ENCODE assay signal across 8 cellular contexts in genomic region chr10:122374859-122375721, GRCh38. TPM values are rescaled to one million over a fixed set of nuclear protein-coding genes. Genes with fewer than 3 reads are reported as not detected.
DNase-seq lines count a peak whose midpoint lies in the region; ATAC-seq and TF ChIP-seq lines count a peak whose summit lies in the region.

No MANE protein-coding gene starts in this region.

- H3K9me3 ChIP-seq in heart right ventricle, result no peaks in the 10 kb centered on the region
- no peaks in the 10 kb centered on the region for H3K9me3 ChIP-seq in upper lobe of left lung

- WGBS in adipose tissue, 3 donors, result 0% methylated on average over 72 to 93 of the region's 93 CpGs
- WGBS in heart right ventricle, 2 donors, result 0 to 1% methylated on average over 86 to 92 of the region's 93 CpGs
- WGBS in upper lobe of left lung, 2 donors, result 0 to 1% methylated on average over 7 to 27 of the region's 93 CpGs

- TF ChIP-seq CTCF in heart right ventricle (IDR thresholded peaks at IDR 0.05) (no peak), upper lobe of left lung (IDR thresholded peaks at IDR 0.05) (no peak)

- H3K27ac ChIP-seq in adipose tissue (ENCODE audit: low read depth, low read length), result peak overlapping the region; percentile 68
- peak overlapping the region; percentile 95 to 99 (median 98) for H3K27ac ChIP-seq in heart right ventricle
- peak overlapping the region; percentile 93 to 99 (median 96) for H3K27ac ChIP-seq in upper lobe of left lung

- ATAC-seq in GM19463 (IDR thresholded peaks at IDR 0.05; ENCODE audit: unreplicated experiment) (peak; percentile 62), HG03565 (IDR thresholded peaks at IDR 0.05; ENCODE audit: unreplicated experiment) (peak; percentile 33), SK-N-SH treated with all-trans-retinoic acid at 6 μM for 48 hours (peak; percentile 53), heart right ventricle (peak; percentile 14 to 60 (median 40)), upper lobe of left lung (ENCODE audit: low FRiP score in 2 of 2) (peak; percentile 56 to 76)

- H3K36me3 ChIP-seq in heart right ventricle, result peaks cover 0 to 6% (median 0%) of the 10 kb centered on the region in 9 donors
- H3K36me3 ChIP-seq in upper lobe of left lung, result no peaks in the 10 kb centered on the region

- intact Hi-C loops in heart right ventricle (cut with DNase I) (loop anchor here in 1 of 10 donors (5.0 kb wide), 1 partner anchor 47 kb away; no protein-coding TSS in a partner anchor), posterior vena cava (cut with DNase I) (loop anchor here in 1 of 2 donors (10.0 kb wide), 1 partner anchor 390 kb away; the partner anchor contains the start of gene TACC2)

- DNase-seq in COR-L47 (lab: John Stamatoyannopoulos, UW), result peak; percentile 29
- DNase-seq in heart right ventricle, result peak; percentile 50 to 59
- peak; percentile 85 for DNase-seq in posterior vena cava (ENCODE audit: low spot score)
- DNase-seq in upper lobe of left lung, result peak; percentile 60 to 94

- H3K27me3 ChIP-seq in heart right ventricle (peaks cover 0 to 13% (median 0%) of the 10 kb centered on the region in 7 donors), upper lobe of left lung (no peaks in the 10 kb centered on the region)

- H3K4me1 ChIP-seq in heart right ventricle, result peaks cover 0 to 73% (median 54%) of the 10 kb centered on the region in 9 donors
- H3K4me1 ChIP-seq in upper lobe of left lung, result peaks cover 11 to 37% (median 30%) of the 10 kb centered on the region in 4 donors

- peak in 2 of 4 donors; percentile 33 to 45 for TF ChIP-seq POLR2A in upper lobe of left lung (IDR thresholded peaks at IDR 0.05)

- no peak for TF ChIP-seq EP300 in upper lobe of left lung (IDR thresholded peaks at IDR 0.05)

- peak overlapping the region; percentile 52 to 95 (median 82) for H3K4me3 ChIP-seq in heart right ventricle
- peak overlapping the region; percentile 75 to 94 (median 90) for H3K4me3 ChIP-seq in upper lobe of left lung

TF ChIP-seq in SK-N-SH treated with all-trans-retinoic acid at 6 μM for 48 hours, 23 proteins besides CTCF, POLR2A, EP300 and RAD21:
- no peak for TF ChIP-seq ZC3H10 (CRISPR knock-in tag; IDR thresholded peaks at IDR 0.05)
- no peak for TF ChIP-seq CREB5 (CRISPR knock-in tag; IDR thresholded peaks at IDR 0.05; ENCODE audit: low read depth)
- no peak for TF ChIP-seq ZNF8 (CRISPR knock-in tag; IDR thresholded peaks at IDR 0.05)
- no peak for TF ChIP-seq GLIS3 (CRISPR knock-in tag; IDR thresholded peaks at IDR 0.05)
- no peak for TF ChIP-seq PATZ1 (CRISPR knock-in tag; IDR thresholded peaks at IDR 0.05; ENCODE audit: borderline replicate concordance)
- no peak for TF ChIP-seq ZFP3 (CRISPR knock-in tag; IDR thresholded peaks at IDR 0.05)
- no peak for TF ChIP-seq RARB (CRISPR knock-in tag; IDR thresholded peaks at IDR 0.05)
- no peak for TF ChIP-seq ZNF70 (CRISPR knock-in tag; IDR thresholded peaks at IDR 0.05)
- no peak for TF ChIP-seq OSR1 (CRISPR knock-in tag; IDR thresholded peaks at IDR 0.05)
- TF ChIP-seq ESRRG (CRISPR knock-in tag; IDR thresholded peaks at IDR 0.05), result no peak
- no peak for TF ChIP-seq TSHZ2 (CRISPR knock-in tag; IDR thresholded peaks at IDR 0.05)
- no peak for TF ChIP-seq BACH2 (CRISPR knock-in tag; IDR thresholded peaks at IDR 0.05; ENCODE audit: borderline replicate concordance)
- TF ChIP-seq ZFP30 (CRISPR knock-in tag; IDR thresholded peaks at IDR 0.05), result no peak
- TF ChIP-seq ISL1 (CRISPR knock-in tag; IDR thresholded peaks at IDR 0.05), result no peak
- TF ChIP-seq PPARA (CRISPR knock-in tag; IDR thresholded peaks at IDR 0.05; ENCODE audit: borderline replicate concordance), result no peak
- no peak for TF ChIP-seq POU6F1 (CRISPR knock-in tag; IDR thresholded peaks at IDR 0.05; ENCODE audit: borderline replicate concordance, low read depth)
- TF ChIP-seq ZNF565 (CRISPR knock-in tag; conservative IDR thresholded peaks at IDR 0.05; ENCODE audit: low read depth), result no peak
- no peak for TF ChIP-seq TCF4 (CRISPR knock-in tag; IDR thresholded peaks at IDR 0.05; ENCODE audit: borderline replicate concordance)

RNA-seq across cellular contexts. Expression of gene PLEKHA1, which starts 0.6 kb away (rescaled TPM):
- polyA plus RNA-seq in adipose tissue (10 to 100 TPM; 12.1 to 15.0 (median 13.8) TPM), heart right ventricle (10 to 100 TPM; 16.7 to 28.5 TPM)
- total RNA-seq in heart right ventricle (10 to 100 TPM; 42.2 to 72.9 (median 50.2) TPM), posterior vena cava (10 to 100 TPM; 29.3 to 42.3 TPM), upper lobe of left lung (10 to 100 TPM; 29.5 to 78.4 (median 43.7) TPM)

Comparison
In these comparisons a context has a peak if more than half of its experiments do, and no peak if none do; other contexts are left out.
1. Peak in every context shown above with its lines: DNase-seq, ATAC-seq, H3K4me3 ChIP-seq and H3K27ac ChIP-seq.
2. DNase-seq: peak in every context shown above with its lines; median percentile 85 in posterior vena cava; 77 in upper lobe of left lung; 54 in heart right ventricle; 29 in COR-L47.